In genomic region chr16:18816286-18816685, GRCh38 we compare ENCODE assay signal across 30 cellular contexts. TPM values are rescaled to one million over a fixed set of nuclear protein-coding genes. Genes with fewer than 3 reads are reported as not detected.
DNase-seq lines count a peak whose midpoint lies in the region; ATAC-seq, FAIRE-seq and TF ChIP-seq lines count a peak whose summit lies in the region.
"Had no signal": no experiment of that assay in that cellular context is flagged by ENCODE, and none has a peak within 500 bp of the region (broad histone marks: within the 10 kb centered on the region; RNA-seq: fewer than 3 reads in every experiment).

No MANE protein-coding gene starts in this region.

- H3K27ac ChIP-seq in endothelial cell of umbilical vein (ENCODE audit: insufficient read depth, low read depth, low read length) (no peak overlapping the region), skeletal muscle tissue (ENCODE audit: low read depth, low read length) (peak overlapping the region; percentile 64), coronary artery (no peak overlapping the region)

- H3K9me3 Mint-ChIP-seq in activated naive CD8-positive, alpha-beta T cell (ENCODE audit: low read depth): no peaks in the 10 kb centered on the region
- no peaks in the 10 kb centered on the region for H3K9me3 Mint-ChIP-seq in activated naive CD8-positive, alpha-beta T cell treated with anti-CD3 and anti-CD28 coated beads for 36 hours

- POLR2A ChIA-PET in endothelial cell of umbilical vein (lab: Charles Lee): no interaction called here

- TF ChIP-seq CTCF in endothelial cell of umbilical vein (IDR thresholded peaks at IDR 0.05; ENCODE audit: extremely low read depth in 1 of 2, insufficient read depth in 1 of 2, low read depth in 1 of 2, low read length in 2 of 2) (no peak), coronary artery (IDR thresholded peaks at IDR 0.05) (no peak)

- H3K4me1 ChIP-seq in endothelial cell of umbilical vein (ENCODE audit: control insufficient read depth, extremely low read depth, insufficient read depth, low read length) (no peaks in the 10 kb centered on the region), skeletal muscle tissue (ENCODE audit: control insufficient read depth in 3 of 3, insufficient read depth in 3 of 3, low read length in 3 of 3) (peaks cover 7 to 18% (median 9%) of the 10 kb centered on the region in 3 donors)

- peak; percentile 21 for FAIRE-seq in endothelial cell of umbilical vein (lab: Jason Lieb, UNC)
- FAIRE-seq: A204.1, GM12891 had no signal

- ATAC-seq in GM18520 (IDR thresholded peaks at IDR 0.05; ENCODE audit: unreplicated experiment): no peak
- ATAC-seq: HCT116, Panc1 had no signal

- BruUV-seq in endothelial cell of umbilical vein (replicated peaks; lab: Mats Ljungman, UMichigan): no TSS peak

- no peak for DNase-seq in activated naive CD8-positive, alpha-beta T cell treated with anti-CD3 and anti-CD28 coated beads for 36 hours
- DNase-seq in endothelial cell of umbilical vein (ENCODE audit: low read depth, low spot score) (no peak), midbrain (lab: John Stamatoyannopoulos, UW) (peak; percentile 72), GM03348 (ENCODE audit: low spot score) (no peak), coronary artery (ENCODE audit: low spot score) (no peak)
- DNase-seq: AML-193; CD4-positive, alpha-beta memory T cell; DMS 273 treated with DMSO at 0.1 percent for 48 hours; DMS79; EL; GDM1; IMR-90; KG1; MM.1S; NCI-H1417; NCI-H1694 treated with DMSO at 0.1 percent for 48 hours; NCI-H2081 treated with DMSO at 0.1 percent for 48 hours; NCI-H2171; NCI-H226; NCI-H510A; NCI-H69; SIG-M5; SK-N-SH had no signal

- H3K27ac Mint-ChIP-seq in activated naive CD8-positive, alpha-beta T cell: peak overlapping the region; percentile 41
- no peak overlapping the region for H3K27ac Mint-ChIP-seq in activated naive CD8-positive, alpha-beta T cell treated with anti-CD3 and anti-CD28 coated beads for 36 hours

- H3K4me3 Mint-ChIP-seq in activated naive CD8-positive, alpha-beta T cell: no peak overlapping the region
- H3K4me3 Mint-ChIP-seq in activated naive CD8-positive, alpha-beta T cell treated with anti-CD3 and anti-CD28 coated beads for 36 hours: no peak overlapping the region
- H3K4me3 Mint-ChIP-seq: CD4-positive, alpha-beta memory T cell had no signal

- H3K4me2 ChIP-seq in endothelial cell of umbilical vein (ENCODE audit: insufficient read depth, low read length): no peak overlapping the region
- H3K4me2 ChIP-seq: SK-N-SH had no signal

- H3K9me3 ChIP-seq in endothelial cell of umbilical vein (replicated peaks; ENCODE audit: control insufficient read depth, insufficient read depth, low read length): no peaks in the 10 kb centered on the region
- H3K9me3 ChIP-seq in skeletal muscle tissue (ENCODE audit: control insufficient read depth in 3 of 3, low read length in 3 of 3): no peaks in the 10 kb centered on the region
- H3K9me3 ChIP-seq: SK-N-SH had no signal

- dilution Hi-C loops in endothelial cell of umbilical vein (cut with MboI; ENCODE audit: extremely low pct_ligation_motif_present, low sequenced_read_pairs): no loop called here

- H3K9ac ChIP-seq in endothelial cell of umbilical vein (replicated peaks; ENCODE audit: extremely low read depth, insufficient read depth, low read length): no peak overlapping the region
- H3K9ac ChIP-seq in skeletal muscle tissue (ENCODE audit: low read depth in 1 of 3, low read length in 3 of 3): peak overlapping the region in 2 of 3 donors; percentile 41 to 54
- H3K9ac ChIP-seq: SK-N-SH had no signal

- H3K4me3 ChIP-seq in endothelial cell of umbilical vein (replicated peaks in 1 of 3; ENCODE audit: insufficient read depth in 1 of 3, low read depth in 1 of 3, low read length in 3 of 3): no peak overlapping the region
- no peak overlapping the region for H3K4me3 ChIP-seq in skeletal muscle tissue (ENCODE audit: low read length in 3 of 3)
- no peak overlapping the region for H3K4me3 ChIP-seq in coronary artery

- no peaks in the 10 kb centered on the region for H3K79me2 ChIP-seq in endothelial cell of umbilical vein (ENCODE audit: control insufficient read depth, insufficient read depth, low read length)

- peaks cover 12% of the 10 kb centered on the region for H3K4me1 Mint-ChIP-seq in activated naive CD8-positive, alpha-beta T cell (ENCODE audit: low read depth)
- H3K4me1 Mint-ChIP-seq in activated naive CD8-positive, alpha-beta T cell treated with anti-CD3 and anti-CD28 coated beads for 36 hours: peaks cover 8% of the 10 kb centered on the region

- H3K27me3 Mint-ChIP-seq in activated naive CD8-positive, alpha-beta T cell: no peaks in the 10 kb centered on the region
- no peaks in the 10 kb centered on the region for H3K27me3 Mint-ChIP-seq in activated naive CD8-positive, alpha-beta T cell treated with anti-CD3 and anti-CD28 coated beads for 36 hours
- H3K27me3 Mint-ChIP-seq: CD4-positive, alpha-beta memory T cell had no signal

- H2AFZ ChIP-seq in endothelial cell of umbilical vein (ENCODE audit: low read depth, low read length): no peak overlapping the region

- H3K27me3 ChIP-seq in endothelial cell of umbilical vein (ENCODE audit: control insufficient read depth in 2 of 2, insufficient read depth in 2 of 2, low read length in 2 of 2) (no peaks in the 10 kb centered on the region), skeletal muscle tissue (ENCODE audit: control insufficient read depth in 3 of 3, insufficient read depth in 3 of 3, low read length in 3 of 3) (no peaks in the 10 kb centered on the region)

- intact Hi-C loops in endothelial cell of umbilical vein (cut with micrococcal nuclease): no loop called here

- peaks cover 17% of the 10 kb centered on the region for H3K36me3 Mint-ChIP-seq in activated naive CD8-positive, alpha-beta T cell
- H3K36me3 Mint-ChIP-seq in activated naive CD8-positive, alpha-beta T cell treated with anti-CD3 and anti-CD28 coated beads for 36 hours: peaks cover 28% of the 10 kb centered on the region

- no peaks in the 10 kb centered on the region for H3K9me1 ChIP-seq in endothelial cell of umbilical vein (replicated peaks; ENCODE audit: control insufficient read depth, extremely low read depth, insufficient read depth, low read length)

- no peaks in the 10 kb centered on the region for H4K20me1 ChIP-seq in endothelial cell of umbilical vein (replicated peaks; ENCODE audit: control insufficient read depth, extremely low read depth, insufficient read depth, low read length)

- CTCF ChIA-PET in endothelial cell of umbilical vein (lab: Charles Lee): interaction anchor here (1.1 to 2.7 kb wide), 3 partner anchors 11 to 39 kb away, joined by 3 to 12 read pairs (median 5); partner anchors contain the start of gene ARL6IP1

- peaks cover 14 to 32% of the 10 kb centered on the region in 2 experiments for H3K36me3 ChIP-seq in endothelial cell of umbilical vein (ENCODE audit: control insufficient read depth in 2 of 2, extremely low read depth in 1 of 2, insufficient read depth in 2 of 2, low read length in 2 of 2)
- peaks cover 17 to 53% (median 35%) of the 10 kb centered on the region in 3 donors for H3K36me3 ChIP-seq in skeletal muscle tissue (ENCODE audit: control insufficient read depth in 3 of 3, insufficient read depth in 3 of 3, low read length in 3 of 3)

- TF ChIP-seq POLR2A in endothelial cell of umbilical vein (IDR thresholded peaks at IDR 0.05; ENCODE audit: low read depth, low read length): no peak

TF ChIP-seq in endothelial cell of umbilical vein, 7 proteins besides CTCF, POLR2A, EP300 and RAD21:
- TF ChIP-seq MAX (IDR thresholded peaks at IDR 0.05; ENCODE audit: insufficient read depth, insufficient read length): no peak
- TF ChIP-seq MYC (IDR thresholded peaks at IDR 0.05; ENCODE audit: low read depth, low read length): no peak
- no peak for TF ChIP-seq POLR2AphosphoS5 (IDR thresholded peaks at IDR 0.05; ENCODE audit: insufficient read depth, low read depth, low read length)
- no peak for TF ChIP-seq GATA2 (IDR thresholded peaks at IDR 0.05; ENCODE audit: insufficient read depth, insufficient read length, low read depth, low read length)
- TF ChIP-seq EZH2 (IDR thresholded peaks at IDR 0.05; ENCODE audit: borderline replicate concordance, low read depth, low read length, severe bottlenecking): no peak
- no peak for TF ChIP-seq FOS (IDR thresholded peaks at IDR 0.05; ENCODE audit: borderline replicate concordance, insufficient read depth, low read length)
- no peak for TF ChIP-seq JUN (IDR thresholded peaks at IDR 0.05; ENCODE audit: borderline replicate concordance, insufficient read depth, insufficient read length, low read depth)

RNA-seq across cellular contexts. Expression of gene ARL6IP1, which starts 14.9 kb away (rescaled TPM):
- 100 to 1,000 TPM; 102 to 105 TPM for total RNA-seq in activated naive CD8-positive, alpha-beta T cell treated with anti-CD3 and anti-CD28 coated beads for 36 hours
- total RNA-seq in endothelial cell of umbilical vein (202 and 251 TPM in 2 replicates), skeletal muscle tissue (129 TPM)
- polyA plus RNA-seq in endothelial cell of umbilical vein: 204 and 338 TPM in 2 replicates
- polyA plus RNA-seq in endothelial cell of umbilical vein (2011; cell fraction: cytosol; rRNA removed): 262 and 327 TPM in 2 replicates
- 119 and 159 TPM in 2 replicates for polyA plus RNA-seq in endothelial cell of umbilical vein (2011; cell fraction: nucleus; rRNA removed)
- 240 and 260 TPM in 2 replicates for polyA plus RNA-seq in endothelial cell of umbilical vein (2012)
- 595 and 633 TPM in 2 replicates for polyA minus RNA-seq in endothelial cell of umbilical vein
- 197 TPM for polyA minus RNA-seq in endothelial cell of umbilical vein (2011; cell fraction: cytosol; rRNA and poly(A)+ RNA removed)
- 97.9 and 145 TPM in 2 replicates for polyA minus RNA-seq in endothelial cell of umbilical vein (2011; cell fraction: nucleus; rRNA and poly(A)+ RNA removed)

RNA-seq across cellular contexts. Expression of gene RPS15A, which starts 26.2 kb away (rescaled TPM):
- 1,000 to 10,000 TPM; 1,879 to 1,890 TPM for total RNA-seq in activated naive CD8-positive, alpha-beta T cell treated with anti-CD3 and anti-CD28 coated beads for 36 hours
- total RNA-seq in endothelial cell of umbilical vein (1,299 and 1,300 TPM in 2 replicates), skeletal muscle tissue (2,276 TPM)
- polyA plus RNA-seq in endothelial cell of umbilical vein: 3,719 and 4,163 TPM in 2 replicates
- 5,885 and 6,474 TPM in 2 replicates for polyA plus RNA-seq in endothelial cell of umbilical vein (2011; cell fraction: cytosol; rRNA removed)
- polyA plus RNA-seq in endothelial cell of umbilical vein (2011; cell fraction: nucleus; rRNA removed): 1,198 and 1,313 TPM in 2 replicates
- 2,862 and 3,456 TPM in 2 replicates for polyA plus RNA-seq in endothelial cell of umbilical vein (2012)
- 885 and 1,100 TPM in 2 replicates for polyA minus RNA-seq in endothelial cell of umbilical vein
- polyA minus RNA-seq in endothelial cell of umbilical vein (2011; cell fraction: cytosol; rRNA and poly(A)+ RNA removed): 345 TPM
- 106 and 139 TPM in 2 replicates for polyA minus RNA-seq in endothelial cell of umbilical vein (2011; cell fraction: nucleus; rRNA and poly(A)+ RNA removed)
